ENCODE assay signal across 1 cellular context in the genomic region with DNA sequence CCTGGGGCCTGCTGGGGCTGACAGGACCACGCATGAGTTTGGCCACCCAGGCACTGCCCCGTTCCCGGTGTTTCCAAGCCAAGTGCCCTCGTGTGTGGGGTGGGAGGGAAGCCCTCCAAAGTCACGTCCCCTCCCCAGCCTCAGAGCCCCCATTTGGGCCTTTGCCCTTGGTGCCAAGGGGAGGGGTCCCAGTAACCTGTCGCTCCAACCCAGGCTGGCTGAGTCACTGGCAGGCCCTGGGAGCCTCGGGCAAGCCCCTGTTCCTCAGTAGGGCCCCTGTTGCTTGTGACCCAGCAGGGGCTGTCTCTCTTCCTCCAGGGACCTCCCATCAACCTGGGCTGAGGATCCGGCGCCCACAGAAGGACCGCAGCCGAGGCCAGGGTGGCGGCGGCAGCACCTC.
TF ChIP-seq lines count a peak whose summit lies in the region.

No MANE protein-coding gene starts in this region.

TF ChIP-seq in HEK293, 187 proteins besides CTCF, POLR2A, EP300 and RAD21 (continued from another document):
- TF ChIP-seq, protein P1, sequence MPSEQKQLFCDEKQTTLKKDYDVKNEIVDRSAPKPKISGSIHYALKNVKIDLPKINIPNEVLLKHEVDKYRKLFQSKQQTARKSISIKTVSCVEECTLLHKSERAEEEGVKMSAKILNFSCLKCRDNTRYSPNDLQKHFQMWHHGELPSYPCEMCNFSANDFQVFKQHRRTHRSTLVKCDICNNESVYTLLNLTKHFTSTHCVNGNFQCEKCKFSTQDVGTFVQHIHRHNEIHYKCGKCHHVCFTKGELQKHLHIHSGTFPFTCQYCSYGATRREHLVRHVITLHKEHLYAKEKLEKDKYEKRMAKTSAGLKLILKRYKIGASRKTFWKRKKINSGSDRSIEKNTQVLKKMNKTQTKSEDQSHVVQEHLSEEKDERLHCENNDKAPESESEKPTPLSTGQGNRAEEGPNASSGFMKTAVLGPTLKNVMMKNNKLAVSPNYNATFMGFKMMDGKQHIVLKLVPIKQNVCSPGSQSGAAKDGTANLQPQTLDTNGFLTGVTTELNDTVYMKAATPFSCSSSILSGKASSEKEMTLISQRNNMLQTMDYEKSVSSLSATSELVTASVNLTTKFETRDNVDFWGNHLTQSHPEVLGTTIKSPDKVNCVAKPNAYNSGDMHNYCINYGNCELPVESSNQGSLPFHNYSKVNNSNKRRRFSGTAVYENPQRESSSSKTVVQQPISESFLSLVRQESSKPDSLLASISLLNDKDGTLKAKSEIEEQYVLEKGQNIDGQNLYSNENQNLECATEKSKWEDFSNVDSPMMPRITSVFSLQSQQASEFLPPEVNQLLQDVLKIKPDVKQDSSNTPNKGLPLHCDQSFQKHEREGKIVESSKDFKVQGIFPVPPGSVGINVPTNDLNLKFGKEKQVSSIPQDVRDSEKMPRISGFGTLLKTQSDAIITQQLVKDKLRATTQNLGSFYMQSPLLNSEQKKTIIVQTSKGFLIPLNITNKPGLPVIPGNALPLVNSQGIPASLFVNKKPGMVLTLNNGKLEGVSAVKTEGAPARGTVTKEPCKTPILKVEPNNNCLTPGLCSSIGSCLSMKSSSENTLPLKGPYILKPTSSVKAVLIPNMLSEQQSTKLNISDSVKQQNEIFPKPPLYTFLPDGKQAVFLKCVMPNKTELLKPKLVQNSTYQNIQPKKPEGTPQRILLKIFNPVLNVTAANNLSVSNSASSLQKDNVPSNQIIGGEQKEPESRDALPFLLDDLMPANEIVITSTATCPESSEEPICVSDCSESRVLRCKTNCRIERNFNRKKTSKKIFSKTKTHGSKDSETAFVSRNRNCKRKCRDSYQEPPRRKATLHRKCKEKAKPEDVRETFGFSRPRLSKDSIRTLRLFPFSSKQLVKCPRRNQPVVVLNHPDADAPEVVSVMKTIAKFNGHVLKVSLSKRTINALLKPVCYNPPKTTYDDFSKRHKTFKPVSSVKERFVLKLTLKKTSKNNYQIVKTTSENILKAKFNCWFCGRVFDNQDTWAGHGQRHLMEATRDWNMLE (tag by site-specific recombination; conservative IDR thresholded peaks at IDR 0.05; ENCODE audit: low read depth), result no peak
- TF ChIP-seq ZNF529 (tag by site-specific recombination; IDR thresholded peaks at IDR 0.05; ENCODE audit: insufficient replicate concordance) (no peak), SCRT2 (tag by site-specific recombination; IDR thresholded peaks at IDR 0.05) (peak; percentile 83), ZBTB7A (tag by site-specific recombination; IDR thresholded peaks at IDR 0.05; ENCODE audit: low read depth) (no peak), ZNF610 (tag by site-specific recombination; IDR thresholded peaks at IDR 0.05; ENCODE audit: borderline replicate concordance) (no peak), ZNF473 (tag by site-specific recombination; IDR thresholded peaks at IDR 0.05) (no peak), ZNF514 (tag by site-specific recombination; IDR thresholded peaks at IDR 0.05) (no peak), ZNF37A (tag by site-specific recombination; IDR thresholded peaks at IDR 0.05) (no peak), TRIM28 (IDR thresholded peaks at IDR 0.05; ENCODE audit: borderline replicate concordance, low read length) (no peak)
- TF ChIP-seq, protein P2, sequence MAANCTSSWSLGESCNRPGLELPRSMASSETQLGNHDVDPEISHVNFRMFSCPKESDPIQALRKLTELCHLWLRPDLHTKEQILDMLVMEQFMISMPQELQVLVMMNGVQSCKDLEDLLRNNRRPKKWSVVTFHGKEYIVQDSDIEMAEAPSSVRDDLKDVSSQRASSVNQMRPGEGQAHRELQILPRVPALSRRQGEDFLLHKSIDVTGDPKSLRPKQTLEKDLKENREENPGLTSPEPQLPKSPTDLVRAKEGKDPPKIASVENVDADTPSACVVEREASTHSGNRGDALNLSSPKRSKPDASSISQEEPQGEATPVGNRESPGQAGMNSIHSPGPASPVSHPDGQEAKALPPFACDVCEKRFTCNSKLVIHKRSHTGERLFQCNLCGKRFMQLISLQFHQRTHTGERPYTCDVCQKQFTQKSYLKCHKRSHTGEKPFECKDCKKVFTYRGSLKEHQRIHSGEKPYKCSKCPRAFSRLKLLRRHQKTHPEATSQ (tag by site-specific recombination; IDR thresholded peaks at IDR 0.05), result no peak
- TF ChIP-seq, protein P3, sequence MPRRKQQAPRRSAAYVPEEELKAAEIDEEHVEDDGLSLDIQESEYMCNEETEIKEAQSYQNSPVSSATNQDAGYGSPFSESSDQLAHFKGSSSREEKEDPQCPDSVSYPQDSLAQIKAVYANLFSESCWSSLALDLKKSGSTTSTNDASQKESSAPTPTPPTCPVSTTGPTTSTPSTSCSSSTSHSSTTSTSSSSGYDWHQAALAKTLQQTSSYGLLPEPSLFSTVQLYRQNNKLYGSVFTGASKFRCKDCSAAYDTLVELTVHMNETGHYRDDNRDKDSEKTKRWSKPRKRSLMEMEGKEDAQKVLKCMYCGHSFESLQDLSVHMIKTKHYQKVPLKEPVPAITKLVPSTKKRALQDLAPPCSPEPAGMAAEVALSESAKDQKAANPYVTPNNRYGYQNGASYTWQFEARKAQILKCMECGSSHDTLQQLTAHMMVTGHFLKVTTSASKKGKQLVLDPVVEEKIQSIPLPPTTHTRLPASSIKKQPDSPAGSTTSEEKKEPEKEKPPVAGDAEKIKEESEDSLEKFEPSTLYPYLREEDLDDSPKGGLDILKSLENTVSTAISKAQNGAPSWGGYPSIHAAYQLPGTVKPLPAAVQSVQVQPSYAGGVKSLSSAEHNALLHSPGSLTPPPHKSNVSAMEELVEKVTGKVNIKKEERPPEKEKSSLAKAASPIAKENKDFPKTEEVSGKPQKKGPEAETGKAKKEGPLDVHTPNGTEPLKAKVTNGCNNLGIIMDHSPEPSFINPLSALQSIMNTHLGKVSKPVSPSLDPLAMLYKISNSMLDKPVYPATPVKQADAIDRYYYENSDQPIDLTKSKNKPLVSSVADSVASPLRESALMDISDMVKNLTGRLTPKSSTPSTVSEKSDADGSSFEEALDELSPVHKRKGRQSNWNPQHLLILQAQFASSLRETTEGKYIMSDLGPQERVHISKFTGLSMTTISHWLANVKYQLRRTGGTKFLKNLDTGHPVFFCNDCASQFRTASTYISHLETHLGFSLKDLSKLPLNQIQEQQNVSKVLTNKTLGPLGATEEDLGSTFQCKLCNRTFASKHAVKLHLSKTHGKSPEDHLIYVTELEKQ (tag by site-specific recombination; IDR thresholded peaks at IDR 0.05; ENCODE audit: borderline replicate concordance), result no peak
- TF ChIP-seq, protein P4, sequence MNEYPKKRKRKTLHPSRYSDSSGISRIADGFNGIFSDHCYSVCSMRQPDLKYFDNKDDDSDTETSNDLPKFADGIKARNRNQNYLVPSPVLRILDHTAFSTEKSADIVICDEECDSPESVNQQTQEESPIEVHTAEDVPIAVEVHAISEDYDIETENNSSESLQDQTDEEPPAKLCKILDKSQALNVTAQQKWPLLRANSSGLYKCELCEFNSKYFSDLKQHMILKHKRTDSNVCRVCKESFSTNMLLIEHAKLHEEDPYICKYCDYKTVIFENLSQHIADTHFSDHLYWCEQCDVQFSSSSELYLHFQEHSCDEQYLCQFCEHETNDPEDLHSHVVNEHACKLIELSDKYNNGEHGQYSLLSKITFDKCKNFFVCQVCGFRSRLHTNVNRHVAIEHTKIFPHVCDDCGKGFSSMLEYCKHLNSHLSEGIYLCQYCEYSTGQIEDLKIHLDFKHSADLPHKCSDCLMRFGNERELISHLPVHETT (tag by site-specific recombination; IDR thresholded peaks at IDR 0.05), result no peak
